In genomic region chr2:151665959-151666358, GRCh38 we compare ENCODE assay signal across 1 cellular context.
TF ChIP-seq lines count a peak whose summit lies in the region.

No MANE protein-coding gene starts in this region.

TF ChIP-seq in WTC11, 78 proteins besides CTCF, POLR2A, EP300 and RAD21 (continued from another document):
- TF ChIP-seq, protein P1, sequence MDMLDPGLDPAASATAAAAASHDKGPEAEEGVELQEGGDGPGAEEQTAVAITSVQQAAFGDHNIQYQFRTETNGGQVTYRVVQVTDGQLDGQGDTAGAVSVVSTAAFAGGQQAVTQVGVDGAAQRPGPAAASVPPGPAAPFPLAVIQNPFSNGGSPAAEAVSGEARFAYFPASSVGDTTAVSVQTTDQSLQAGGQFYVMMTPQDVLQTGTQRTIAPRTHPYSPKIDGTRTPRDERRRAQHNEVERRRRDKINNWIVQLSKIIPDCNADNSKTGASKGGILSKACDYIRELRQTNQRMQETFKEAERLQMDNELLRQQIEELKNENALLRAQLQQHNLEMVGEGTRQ (CRISPR knock-in tag; IDR thresholded peaks at IDR 0.05): no peak
- TF ChIP-seq, protein P2, sequence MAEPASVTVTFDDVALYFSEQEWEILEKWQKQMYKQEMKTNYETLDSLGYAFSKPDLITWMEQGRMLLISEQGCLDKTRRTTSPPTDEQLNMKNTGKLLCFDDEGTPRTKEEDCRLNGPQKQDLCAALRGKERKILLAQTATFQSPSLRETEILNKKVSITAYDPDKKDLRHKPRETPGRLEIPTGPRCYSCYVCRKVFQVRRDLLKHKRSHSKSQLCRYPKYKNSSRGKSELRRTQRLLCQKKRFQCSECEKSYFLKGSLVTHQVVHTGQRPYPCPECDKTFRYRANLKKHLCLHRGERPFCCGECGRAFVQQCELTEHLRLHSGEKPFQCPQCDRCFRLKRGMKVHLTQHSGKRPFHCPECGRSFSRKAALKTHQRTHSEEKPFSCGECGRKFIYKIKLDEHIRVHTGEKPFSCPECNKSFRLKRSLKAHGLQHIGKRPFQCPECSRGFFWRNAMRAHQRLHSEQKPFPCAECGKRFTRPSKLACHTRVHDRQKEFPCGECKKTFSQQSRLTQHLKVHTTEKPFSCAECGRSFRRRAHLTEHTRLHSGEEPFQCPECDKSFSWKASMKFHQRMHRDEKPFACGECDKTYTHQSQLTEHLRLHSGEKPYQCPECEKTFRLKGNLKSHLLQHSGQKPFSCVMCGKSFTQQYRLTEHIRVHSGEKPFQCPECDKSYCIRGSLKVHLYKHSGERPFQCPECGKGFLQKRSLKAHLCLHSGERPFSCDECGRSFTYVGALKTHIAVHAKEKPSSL (CRISPR knock-in tag; conservative IDR thresholded peaks at IDR 0.05): no peak
- TF ChIP-seq, protein P3, sequence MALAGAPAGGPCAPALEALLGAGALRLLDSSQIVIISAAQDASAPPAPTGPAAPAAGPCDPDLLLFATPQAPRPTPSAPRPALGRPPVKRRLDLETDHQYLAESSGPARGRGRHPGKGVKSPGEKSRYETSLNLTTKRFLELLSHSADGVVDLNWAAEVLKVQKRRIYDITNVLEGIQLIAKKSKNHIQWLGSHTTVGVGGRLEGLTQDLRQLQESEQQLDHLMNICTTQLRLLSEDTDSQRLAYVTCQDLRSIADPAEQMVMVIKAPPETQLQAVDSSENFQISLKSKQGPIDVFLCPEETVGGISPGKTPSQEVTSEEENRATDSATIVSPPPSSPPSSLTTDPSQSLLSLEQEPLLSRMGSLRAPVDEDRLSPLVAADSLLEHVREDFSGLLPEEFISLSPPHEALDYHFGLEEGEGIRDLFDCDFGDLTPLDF (CRISPR knock-in tag; IDR thresholded peaks at IDR 0.05): no peak
